In genomic region chr14:70018713-70019201, GRCh38 we compare ENCODE assay signal across 9 cellular contexts.
A peak's percentile ranks its signal among the peaks of the same experiment; 100 is the strongest.
DNase-seq lines count a peak whose midpoint lies in the region; TF ChIP-seq lines count a peak whose summit lies in the region.
"Had no signal": no experiment of that assay in that cellular context is flagged by ENCODE, and none has a peak within 500 bp of the region (broad histone marks: within the 10 kb centered on the region; RNA-seq: fewer than 3 reads in every experiment).

No MANE protein-coding gene starts in this region.

- no peaks in the 10 kb centered on the region for H3K36me3 ChIP-seq in GM23248 (ENCODE audit: low read depth)
- H3K36me3 ChIP-seq in adrenal gland (replicated peaks in 1 of 2) = no peaks in the 10 kb centered on the region

- no peak overlapping the region for H3K9ac ChIP-seq in GM23248

- in situ Hi-C loops in GM23248 (cut with MboI) = no loop called here

- H2AFZ ChIP-seq in GM23248 = peak overlapping the region; percentile 53; the same call in 1 of the 2 replicates

- no peaks in the 10 kb centered on the region for H3F3A ChIP-seq in GM23248 (ENCODE audit: insufficient read depth)

- intact Hi-C loops in adrenal gland (cut with DNase I) = no loop called here
- intact Hi-C loops in dorsolateral prefrontal cortex (cut with DNase I) = no loop called here

- H3K9me2 ChIP-seq in GM23248 (ENCODE audit: insufficient read depth) = no peaks in the 10 kb centered on the region

- DNase-seq in AG04450 (ENCODE audit: low read depth, low spot score) (no peak), GM23248 (peak; percentile 52), adrenal gland (peak in 6 of 7 donors; percentile 15 to 68 (median 24)), midbrain (lab: John Stamatoyannopoulos, UW) (peak; percentile 18), GOT3 (lab: John Stamatoyannopoulos, UW) (no peak), dorsolateral prefrontal cortex (no peak)
- no peak for DNase-seq in stimulated activated CD4-positive, alpha-beta T cell treated with anti-CD3 and anti-CD28 coated beads, Interleukin-2, amount 100 ng/mL, for 24 hours
- DNase-seq in stimulated activated CD4-positive, alpha-beta T cell treated with anti-CD3 and anti-CD28 coated beads, Interleukin-4, amount 100 ng/mL, for 4 hours = no peak
- DNase-seq: DMS53 had no signal

- H3K9me3 ChIP-seq in AG04450 (ENCODE audit: control insufficient read depth, insufficient read depth, low read length) (no peaks in the 10 kb centered on the region), GM23248 (ENCODE audit: low read depth) (no peaks in the 10 kb centered on the region), adrenal gland (replicated peaks in 1 of 3) (no peaks in the 10 kb centered on the region)

- H3K4me3 ChIP-seq in AG04450 (ENCODE audit: low read depth, low read length) (no peak overlapping the region), GM23248 (no peak overlapping the region), adrenal gland (peak overlapping the region in 1 of 4 donors; percentile 5), dorsolateral prefrontal cortex (peak overlapping the region in 16 of 59 donors; percentile 3 to 44 (median 22))

- no peaks in the 10 kb centered on the region for H3K27me3 ChIP-seq in AG04450 (ENCODE audit: control insufficient read depth, insufficient read depth, low read length)
- H3K27me3 ChIP-seq in GM23248 (replicated peaks; ENCODE audit: insufficient read depth) = no peaks in the 10 kb centered on the region
- no peaks in the 10 kb centered on the region for H3K27me3 ChIP-seq in adrenal gland
- H3K27me3 ChIP-seq in dorsolateral prefrontal cortex = no peaks in the 10 kb centered on the region

- no peak for TF ChIP-seq CTCF in AG04450 (IDR thresholded peaks at IDR 0.05; ENCODE audit: low read depth, low read length)
- TF ChIP-seq CTCF in adrenal gland (IDR thresholded peaks at IDR 0.05) = no peak
- TF ChIP-seq CTCF in dorsolateral prefrontal cortex (IDR thresholded peaks at IDR 0.05 in 54 of 56, conservative IDR thresholded peaks at IDR 0.05 in 2 of 56; ENCODE audit: low read depth in 1 of 56, partially characterized antibody in 56 of 56) = no peak

- H3K4me1 ChIP-seq in GM23248 (ENCODE audit: insufficient read depth) = 0 out of 2 replicates have a peak, but pooled peaks cover 5% of the 10 kb centered on the region
- H3K4me1 ChIP-seq in adrenal gland (replicated peaks in 1 of 2) = no peaks in the 10 kb centered on the region

- 4 to 5% methylated on average over 6 to 9 of the region's 9 CpGs for WGBS in GM23248 (ENCODE audit: low coverage in 1 of 2, low lambda C conversion rate in 2 of 2, missing lambda C conversion rate in 2 of 2), 2 experiments
- 33 to 80% (median 57%) methylated on average over 3 to 9 of the region's 9 CpGs for WGBS in adrenal gland, 4 donors

- H3K27ac ChIP-seq in AG04450 (ENCODE audit: low read depth, low read length) = peak overlapping the region; percentile 11
- H3K27ac ChIP-seq in GM23248 = no peak overlapping the region; the same call in 1 of the 2 replicates
- peak overlapping the region in 2 of 5 donors; percentile 14 to 68 for H3K27ac ChIP-seq in adrenal gland
- peak overlapping the region in 5 of 59 donors; percentile 16 to 41 (median 23) for H3K27ac ChIP-seq in dorsolateral prefrontal cortex

- no peaks in the 10 kb centered on the region for H3K79me2 ChIP-seq in GM23248 (ENCODE audit: insufficient read depth)

- no peaks in the 10 kb centered on the region for H4K20me1 ChIP-seq in GM23248 (ENCODE audit: insufficient read depth)

- TF ChIP-seq POLR2A in adrenal gland (IDR thresholded peaks at IDR 0.05) = no peak

- CTCF ChIA-PET in AG04450 (lab: Charles Lee) = interaction anchor here (1.5 kb wide), 1 partner anchor 9 kb away, joined by 9 read pairs; no protein-coding TSS in a partner anchor

- POLR2A ChIA-PET in AG04450 (lab: Yijun Ruan, JAX) = no interaction called here

- H3K4me2 ChIP-seq in GM23248 (ENCODE audit: unreplicated experiment) = peak overlapping the region; percentile 7

Comparison
In these comparisons a context has a peak if more than half of its experiments do, and no peak if none do; other contexts are left out.
1. DNase-seq: peak in GM23248 (single experiment), adrenal gland (6 of 7) and midbrain (single experiment); none in AG04450 (single experiment), GOT3 (single experiment), dorsolateral prefrontal cortex (0 of 10), stimulated activated CD4-positive, alpha-beta T cell treated with anti-CD3 and anti-CD28 coated beads, Interleukin-2, amount 100 ng/mL, for 24 hours (0 of 2) and stimulated activated CD4-positive, alpha-beta T cell treated with anti-CD3 and anti-CD28 coated beads, Interleukin-4, amount 100 ng/mL, for 4 hours (0 of 2).